10 cellular contexts compared by ENCODE assay signal in genomic region chr3:169658311-169658931, GRCh38. TPM values are rescaled to one million over a fixed set of nuclear protein-coding genes. Genes with fewer than 3 reads are reported as not detected.
DNase-seq lines count a peak whose midpoint lies in the region; ATAC-seq and TF ChIP-seq lines count a peak whose summit lies in the region.
"Had no signal": no experiment of that assay in that cellular context is flagged by ENCODE, and none has a peak within 500 bp of the region (broad histone marks: within the 10 kb centered on the region; RNA-seq: fewer than 3 reads in every experiment).

No MANE protein-coding gene starts in this region.

- no peaks in the 10 kb centered on the region for H3K36me3 ChIP-seq in HUES6 (ENCODE audit: control insufficient read depth, insufficient read depth, low read length)
- no peaks in the 10 kb centered on the region for H3K36me3 ChIP-seq in Caco-2 (ENCODE audit: control insufficient read depth, insufficient read depth, low read length)
- no peaks in the 10 kb centered on the region for H3K36me3 ChIP-seq in WERI-Rb-1
- H3K36me3 ChIP-seq: right lobe of liver had no signal

- no TSS peak for BruUV-seq in Caco-2 (replicated peaks; lab: Mats Ljungman, UMichigan)

- H3K4me3 ChIP-seq in HUES6 (ENCODE audit: low read depth, low read length) (peak overlapping the region; percentile 89), cardiac fibroblast (replicated peaks in 1 of 2; ENCODE audit: low read depth in 2 of 2, low read length in 2 of 2) (peak overlapping the region; percentile 34 to 36), Caco-2 (ENCODE audit: low read depth, low read length) (no peak overlapping the region), WERI-Rb-1 (ENCODE audit: low read depth, low read length) (no peak overlapping the region)
- H3K4me3 ChIP-seq: right lobe of liver had no signal

- peak; percentile 22 to 41 for DNase-seq in cardiac fibroblast (ENCODE audit: low read depth in 2 of 2)
- DNase-seq in islet precursor cell: peak; percentile 69
- no peak for DNase-seq in OCI-M1 (lab: John Stamatoyannopoulos, UW)
- no peak for DNase-seq in Caco-2
- DNase-seq in WERI-Rb-1: no peak
- DNase-seq: activated CD4-positive, alpha-beta T cell treated with anti-CD3 and anti-CD28 coated beads for 4 hours; right lobe of liver had no signal

- no peak overlapping the region for H3K27ac Mint-ChIP-seq in stimulated activated memory B cell treated with anti-CD40 and anti-IgM and Interleukin-4, amounts not matched to agents 10 μg/mL and 1 μg/mL and 100 μg/mL, for 72 hours
- no peak overlapping the region for H3K27ac Mint-ChIP-seq in Caco-2 (ENCODE audit: unreplicated experiment)

- H3K4me1 ChIP-seq in HUES6 (ENCODE audit: control insufficient read depth, insufficient read depth, low read length): peaks cover 33% of the 10 kb centered on the region
- H3K4me1 ChIP-seq in Caco-2: peaks cover 3% of the 10 kb centered on the region; the same call in 1 of the 2 replicates

- H3K27ac ChIP-seq in HUES6 (ENCODE audit: low read depth, low read length) (no peak overlapping the region), WERI-Rb-1 (no peak overlapping the region)
- H3K27ac ChIP-seq: right lobe of liver had no signal

- H3K27me3 Mint-ChIP-seq in stimulated activated memory B cell treated with anti-CD40 and anti-IgM and Interleukin-4, amounts not matched to agents 10 μg/mL and 1 μg/mL and 100 μg/mL, for 72 hours: peaks cover 78% of the 10 kb centered on the region
- peaks cover 5% of the 10 kb centered on the region for H3K27me3 Mint-ChIP-seq in Caco-2 (ENCODE audit: insufficient read depth, unreplicated experiment)

- peak; percentile 42 for ATAC-seq in stimulated activated memory B cell treated with anti-CD40 and anti-IgM and Interleukin-4, amounts not matched to agents 10 μg/mL and 1 μg/mL and 100 μg/mL, for 72 hours
- no peak for ATAC-seq in HG03039 (IDR thresholded peaks at IDR 0.05; ENCODE audit: unreplicated experiment)

- H3K27me3 ChIP-seq in HUES6 (ENCODE audit: control insufficient read depth, insufficient read depth, low read length) (peaks cover 62% of the 10 kb centered on the region), Caco-2 (replicated peaks; ENCODE audit: control insufficient read depth, insufficient read depth, low read length) (no peaks in the 10 kb centered on the region), WERI-Rb-1 (ENCODE audit: insufficient read depth, low read depth, severe bottlenecking) (peaks cover 11% of the 10 kb centered on the region)

- no peaks in the 10 kb centered on the region for H3K36me3 Mint-ChIP-seq in stimulated activated memory B cell treated with anti-CD40 and anti-IgM and Interleukin-4, amounts not matched to agents 10 μg/mL and 1 μg/mL and 100 μg/mL, for 72 hours
- no peaks in the 10 kb centered on the region for H3K36me3 Mint-ChIP-seq in Caco-2 (ENCODE audit: insufficient read depth, unreplicated experiment)

- CTCF ChIA-PET in Caco-2 (lab: Charles Lee): no interaction called here

- no peaks in the 10 kb centered on the region for H3K9me3 Mint-ChIP-seq in stimulated activated memory B cell treated with anti-CD40 and anti-IgM and Interleukin-4, amounts not matched to agents 10 μg/mL and 1 μg/mL and 100 μg/mL, for 72 hours
- H3K9me3 Mint-ChIP-seq in Caco-2 (ENCODE audit: unreplicated experiment): no peaks in the 10 kb centered on the region

- peaks cover 42% of the 10 kb centered on the region for H3K4me1 Mint-ChIP-seq in stimulated activated memory B cell treated with anti-CD40 and anti-IgM and Interleukin-4, amounts not matched to agents 10 μg/mL and 1 μg/mL and 100 μg/mL, for 72 hours
- no peaks in the 10 kb centered on the region for H3K4me1 Mint-ChIP-seq in Caco-2 (ENCODE audit: low read depth, unreplicated experiment)

- TF ChIP-seq CTCF in cardiac fibroblast (IDR thresholded peaks at IDR 0.05; ENCODE audit: low read depth, low read length) (no peak), Caco-2 (IDR thresholded peaks at IDR 0.05; ENCODE audit: insufficient read depth in 1 of 2, low read depth in 1 of 2, low read length in 1 of 2, severe bottlenecking in 1 of 2, unreplicated experiment in 1 of 2) (no peak), WERI-Rb-1 (IDR thresholded peaks at IDR 0.05; ENCODE audit: low read depth, low read length) (no peak)

- H3K9me3 ChIP-seq in HUES6 (ENCODE audit: control insufficient read depth, insufficient read depth, low read depth, low read length) (no peaks in the 10 kb centered on the region), Caco-2 (no peaks in the 10 kb centered on the region), WERI-Rb-1 (ENCODE audit: severe bottlenecking) (no peaks in the 10 kb centered on the region)
- H3K9me3 ChIP-seq: right lobe of liver had no signal

- peak overlapping the region; percentile 64 for H3K9ac ChIP-seq in HUES6 (ENCODE audit: low read length)

- no peak overlapping the region for H3K4me3 Mint-ChIP-seq in stimulated activated memory B cell treated with anti-CD40 and anti-IgM and Interleukin-4, amounts not matched to agents 10 μg/mL and 1 μg/mL and 100 μg/mL, for 72 hours
- H3K4me3 Mint-ChIP-seq in Caco-2 (ENCODE audit: unreplicated experiment): no peak overlapping the region

- POLR2A ChIA-PET in Caco-2 (lab: Charles Lee): no interaction called here

- intact Hi-C loops in Caco-2 (cut with micrococcal nuclease; ENCODE audit: unreplicated experiment): no loop called here

RNA-seq across cellular contexts. Expression of gene MECOM, which starts 5.1 kb away (rescaled TPM):
- 27.0 and 27.6 TPM in 2 replicates for total RNA-seq in Caco-2 (2022)

Comparison
In these comparisons a context has a peak if more than half of its experiments do, and no peak if none do; other contexts are left out.
1. H3K4me3 ChIP-seq: peak in HUES6 (single experiment) and cardiac fibroblast (2 of 2); none in Caco-2 (single experiment) and WERI-Rb-1 (single experiment).
2. DNase-seq: peak in cardiac fibroblast (2 of 2) and islet precursor cell (single experiment); none in OCI-M1 (single experiment), Caco-2 (0 of 2) and WERI-Rb-1 (single experiment).